Comparison of ENCODE assay signal across 8 cellular contexts in genomic region chr11:57131080-57131790, GRCh38. TPM values are rescaled to one million over a fixed set of nuclear protein-coding genes. Genes with fewer than 3 reads are reported as not detected.
A peak's percentile ranks its signal among the peaks of the same experiment; 100 is the strongest.
DNase-seq lines count a peak whose midpoint lies in the region; ATAC-seq and TF ChIP-seq lines count a peak whose summit lies in the region.

No MANE protein-coding gene starts in this region.

- no peaks in the 10 kb centered on the region for H3K36me3 Mint-ChIP-seq in CD4-positive, alpha-beta memory T cell

- peaks cover 2 to 17% of the 10 kb centered on the region in 2 donors for H3K27me3 Mint-ChIP-seq in CD4-positive, alpha-beta memory T cell

- TF ChIP-seq EP300 in sigmoid colon (IDR thresholded peaks at IDR 0.05): no peak

- no peaks in the 10 kb centered on the region for H3K27me3 ChIP-seq in sigmoid colon
- no peaks in the 10 kb centered on the region for H3K27me3 ChIP-seq in CD4-positive, alpha-beta memory T cell (ENCODE audit: insufficient read depth, low read length)

- H3K4me3 Mint-ChIP-seq in CD4-positive, alpha-beta memory T cell: no peak overlapping the region

- no peaks in the 10 kb centered on the region for H3K4me1 Mint-ChIP-seq in CD4-positive, alpha-beta memory T cell

- TF ChIP-seq CTCF in sigmoid colon (IDR thresholded peaks at IDR 0.05): peak; percentile 16 to 68 (median 46)

- H3K9me3 Mint-ChIP-seq in CD4-positive, alpha-beta memory T cell: peaks cover 0 to 7% (median 0%) of the 10 kb centered on the region in 8 donors

- H3K4me1 ChIP-seq in sigmoid colon: no peaks in the 10 kb centered on the region
- no peaks in the 10 kb centered on the region for H3K4me1 ChIP-seq in CD4-positive, alpha-beta memory T cell (ENCODE audit: insufficient read depth, low read length)

- CTCF ChIA-PET in CD4-positive, alpha-beta memory T cell (lab: Charles Lee; ENCODE audit: partially characterized antibody): no interaction called here

- H3K27ac ChIP-seq in sigmoid colon: no peak overlapping the region
- no peak overlapping the region for H3K27ac ChIP-seq in CD4-positive, alpha-beta memory T cell (ENCODE audit: low read depth, low read length)

- 73 to 76% methylated on average over 8 of the region's 8 CpGs for WGBS in sigmoid colon, 2 donors

- DNase-seq in OCI-M1 (lab: John Stamatoyannopoulos, UW) (peak; percentile 57), glomerular visceral epithelial cell (ENCODE audit: extremely low spot score) (peak; percentile 1), sigmoid colon (no peak), epidermal melanocyte (ENCODE audit: insufficient read length, low spot score) (no peak), amniotic stem cell (lab: John Stamatoyannopoulos, UW) (no peak)
- no peak for DNase-seq in activated effector memory CD4-positive, alpha-beta T cell treated with anti-CD3 and anti-CD28 coated beads, Interleukin-2, amount 50 U/mL, for 16 hours
- DNase-seq in CD4-positive, alpha-beta memory T cell: no peak

- intact Hi-C loops in sigmoid colon (cut with DNase I): loop anchor here (2.0 kb wide), 1 partner anchor 118 kb away; no protein-coding TSS in a partner anchor
- intact Hi-C loops in CD4-positive, alpha-beta memory T cell (cut with micrococcal nuclease): no loop called here

- H3K4me3 ChIP-seq in sigmoid colon: no peak overlapping the region
- H3K4me3 ChIP-seq in CD4-positive, alpha-beta memory T cell (ENCODE audit: low read length in 2 of 2): no peak overlapping the region

- no peak overlapping the region for H3K27ac Mint-ChIP-seq in CD4-positive, alpha-beta memory T cell

- H3K9me3 ChIP-seq in sigmoid colon: no peaks in the 10 kb centered on the region
- no peaks in the 10 kb centered on the region for H3K9me3 ChIP-seq in CD4-positive, alpha-beta memory T cell (ENCODE audit: control insufficient read depth in 1 of 2, low read length in 2 of 2)

- no peak for TF ChIP-seq POLR2A in sigmoid colon (IDR thresholded peaks at IDR 0.05)

- no peaks in the 10 kb centered on the region for H3K36me3 ChIP-seq in sigmoid colon
- H3K36me3 ChIP-seq in CD4-positive, alpha-beta memory T cell (ENCODE audit: insufficient read depth, low read length): no peaks in the 10 kb centered on the region

- peak; percentile 62 for ATAC-seq in GM18868 (IDR thresholded peaks at IDR 0.05; ENCODE audit: unreplicated experiment)

- POLR2A ChIA-PET in CD4-positive, alpha-beta memory T cell (lab: Charles Lee; ENCODE audit: partially characterized antibody): no interaction called here

RNA-seq across cellular contexts. Expression of gene LRRC55, which starts 50.5 kb away (rescaled TPM):
- total RNA-seq in sigmoid colon: 1 to 10 TPM in 1 of 4 donors, under 1 TPM in 3; 0.66 to 1.4 (median 0.89) TPM
- under 1 TPM in 1 of 3 donors, not detected in 2; 0.63 TPM for polyA plus RNA-seq in sigmoid colon
- not detected for total RNA-seq in CD4-positive, alpha-beta memory T cell
- polyA plus RNA-seq in CD4-positive, alpha-beta memory T cell: not detected

Comparison
In these comparisons a context has a peak if more than half of its experiments do, and no peak if none do; other contexts are left out.
1. DNase-seq: peak in OCI-M1 (single experiment) and glomerular visceral epithelial cell (single experiment); none in sigmoid colon (single experiment), activated effector memory CD4-positive, alpha-beta T cell treated with anti-CD3 and anti-CD28 coated beads, Interleukin-2, amount 50 U/mL, for 16 hours (single experiment), epidermal melanocyte (single experiment), amniotic stem cell (single experiment) and CD4-positive, alpha-beta memory T cell (0 of 5).